Comparison of ENCODE assay signal across 2 cellular contexts in genomic region chr7:116517626-116518025, GRCh38.
TF ChIP-seq lines count a peak whose summit lies in the region.

No MANE protein-coding gene starts in this region.

TF ChIP-seq in A549, 52 proteins besides CTCF, POLR2A, EP300 and RAD21 (continued from another document):
- TF ChIP-seq MYC (IDR thresholded peaks at IDR 0.05; ENCODE audit: borderline replicate concordance, low read length) (no peak), RFX5 (IDR thresholded peaks at IDR 0.05) (no peak), NR3C1 (IDR thresholded peaks at IDR 0.05) (no peak), ELK1 (IDR thresholded peaks at IDR 0.05; ENCODE audit: low read depth, low read length) (no peak), MAZ (IDR thresholded peaks at IDR 0.05; ENCODE audit: borderline replicate concordance, low read depth, low read length) (no peak), RARB (CRISPR knock-in tag; IDR thresholded peaks at IDR 0.05) (no peak), HEYL (CRISPR knock-in tag; IDR thresholded peaks at IDR 0.05) (no peak)
- TF ChIP-seq, protein P1, sequence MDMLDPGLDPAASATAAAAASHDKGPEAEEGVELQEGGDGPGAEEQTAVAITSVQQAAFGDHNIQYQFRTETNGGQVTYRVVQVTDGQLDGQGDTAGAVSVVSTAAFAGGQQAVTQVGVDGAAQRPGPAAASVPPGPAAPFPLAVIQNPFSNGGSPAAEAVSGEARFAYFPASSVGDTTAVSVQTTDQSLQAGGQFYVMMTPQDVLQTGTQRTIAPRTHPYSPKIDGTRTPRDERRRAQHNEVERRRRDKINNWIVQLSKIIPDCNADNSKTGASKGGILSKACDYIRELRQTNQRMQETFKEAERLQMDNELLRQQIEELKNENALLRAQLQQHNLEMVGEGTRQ (IDR thresholded peaks at IDR 0.05): no peak

TF ChIP-seq in GM23338, 12 proteins besides CTCF, POLR2A, EP300 and RAD21 (continued from another document):
- TF ChIP-seq REST (IDR thresholded peaks at IDR 0.05; ENCODE audit: unreplicated experiment): no peak
- TF ChIP-seq EZH2 (IDR thresholded peaks at IDR 0.05; ENCODE audit: low read depth, unreplicated experiment): no peak
- TF ChIP-seq STAT1 (IDR thresholded peaks at IDR 0.05; ENCODE audit: unreplicated experiment): no peak
- no peak for TF ChIP-seq ZNF462 (CRISPR knock-in tag; IDR thresholded peaks at IDR 0.05)
- no peak for TF ChIP-seq ETS1 (IDR thresholded peaks at IDR 0.05)
- TF ChIP-seq JUNB (IDR thresholded peaks at IDR 0.05; ENCODE audit: unreplicated experiment): no peak
- TF ChIP-seq CREB1 (CRISPR knock-in tag; IDR thresholded peaks at IDR 0.05; ENCODE audit: low read depth): no peak
